12 cellular contexts compared by ENCODE assay signal in the genomic region with DNA sequence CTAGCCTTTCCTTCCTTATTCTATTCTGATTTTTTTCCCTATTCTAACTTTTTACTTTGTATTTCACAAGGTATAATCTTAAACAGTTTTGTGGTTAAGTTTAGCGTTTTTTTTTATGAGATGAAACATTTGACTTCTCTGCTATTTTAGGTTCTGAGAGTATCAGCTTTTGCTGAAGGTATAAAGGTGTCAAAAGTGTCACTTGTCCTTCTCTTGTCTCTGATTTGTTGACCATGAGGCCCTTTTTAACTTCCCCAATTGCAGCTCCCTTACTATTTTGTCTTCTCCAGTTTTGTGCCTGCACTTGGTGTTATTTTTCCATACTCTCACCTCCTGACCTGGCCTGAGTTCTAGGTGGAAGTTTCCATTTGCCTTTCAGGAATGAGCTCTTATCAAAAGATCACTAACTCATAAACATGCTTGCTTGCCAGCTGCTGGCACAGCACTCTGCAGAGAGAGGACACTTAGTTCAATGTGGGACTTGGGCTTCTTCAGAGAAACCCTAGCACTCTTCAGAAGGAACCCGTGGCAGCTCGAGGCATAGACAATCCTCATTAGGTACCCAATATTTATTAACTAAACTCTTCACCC.
DNase-seq lines count a peak whose midpoint lies in the region; ATAC-seq lines count a peak whose summit lies in the region.
"Had no signal": no experiment of that assay in that cellular context is flagged by ENCODE, and none has a peak within 500 bp of the region (broad histone marks: within the 10 kb centered on the region; RNA-seq: fewer than 3 reads in every experiment).

No MANE protein-coding gene starts in this region.

- no peak for DNase-seq in Right ventricle myocardium inferior (ENCODE audit: missing footprints)
- no peak for DNase-seq in cardiac septum (ENCODE audit: low spot score)
- peak; percentile 11 to 70 for DNase-seq in dermis microvascular lymphatic vessel endothelial cell (ENCODE audit: low read depth in 2 of 2)
- peak; percentile 76 for DNase-seq in mucosa of gallbladder (ENCODE audit: low spot score)
- no peak for DNase-seq in GDM1 (lab: John Stamatoyannopoulos, UW)
- DNase-seq: activated T-cell treated with anti-CD3 and anti-CD28 coated beads, Interleukin-2, amount 50 U/mL, for 72 hours; DND-41; esophagus squamous epithelium; NCI-H2171 had no signal

- peak; percentile 27 for ATAC-seq in Right ventricle myocardium inferior
- ATAC-seq in HG03457 (IDR thresholded peaks at IDR 0.05; ENCODE audit: unreplicated experiment) = no peak
- ATAC-seq in HG02798 (IDR thresholded peaks at IDR 0.05; ENCODE audit: poor library complexity, unreplicated experiment) = no peak
- no peak for ATAC-seq in GM18873 (IDR thresholded peaks at IDR 0.05; ENCODE audit: low FRiP score, unreplicated experiment)
- ATAC-seq: activated T-cell treated with anti-CD3 and anti-CD28 coated beads, Interleukin-2, amount 50 U/mL, for 72 hours had no signal

- intact Hi-C loops in Right ventricle myocardium inferior (cut with DNase I) (loop anchor here (5.0 kb wide), 3 partner anchors 36 to 214 kb away; a partner anchor contains a TSS), cardiac septum (cut with DNase I) (loop anchor here (5.0 kb wide), 1 partner anchor 106 kb away; a partner anchor contains a TSS)

Comparison
In these comparisons a context has a peak if more than half of its experiments do, and no peak if none do; other contexts are left out.
1. DNase-seq: peak in dermis microvascular lymphatic vessel endothelial cell (2 of 2) and mucosa of gallbladder (single experiment); none in Right ventricle myocardium inferior (single experiment), cardiac septum (single experiment) and GDM1 (single experiment).